8 cellular contexts compared by ENCODE assay signal in the genomic region with DNA sequence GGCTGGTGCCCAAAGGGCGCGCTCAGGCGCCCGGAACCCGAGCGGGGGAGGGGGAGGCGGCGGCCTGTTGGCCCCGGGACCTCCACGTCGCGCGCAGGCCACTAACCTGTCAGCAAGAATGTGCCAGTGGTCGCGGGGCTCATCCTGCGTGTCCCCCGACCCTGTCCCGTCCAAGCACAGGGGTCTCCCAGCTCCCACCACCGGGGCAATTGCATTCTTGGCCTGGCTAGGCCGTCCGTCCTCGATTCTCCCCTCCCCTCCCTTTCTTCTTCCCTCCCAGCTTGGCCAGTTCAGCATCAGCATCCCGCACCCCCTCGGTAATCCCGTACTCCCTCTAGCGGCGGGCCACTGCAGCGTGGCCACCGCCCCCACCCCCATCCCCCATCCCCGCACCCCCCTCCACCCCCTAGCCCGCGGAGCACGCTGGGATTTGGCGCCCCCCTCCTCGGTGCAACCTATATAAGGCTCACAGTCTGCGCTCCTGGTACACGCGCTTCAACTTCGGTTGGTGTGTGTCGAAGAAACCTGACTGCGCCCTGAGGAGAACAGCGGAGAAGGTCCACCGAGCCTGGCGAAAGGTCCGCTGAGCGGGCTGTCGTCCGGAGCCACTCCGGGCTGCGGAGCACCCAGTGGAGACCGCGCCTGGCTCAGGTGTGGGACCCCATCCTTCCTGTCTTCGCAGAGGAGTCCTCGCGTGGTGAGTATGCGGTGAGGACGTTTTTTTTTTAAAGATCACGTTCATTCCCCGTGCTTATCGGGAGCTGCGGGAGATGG. TPM values are rescaled to one million over a fixed set of nuclear protein-coding genes. Genes with fewer than 3 reads are reported as not detected.
DNase-seq lines count a peak whose midpoint lies in the region; ATAC-seq and TF ChIP-seq lines count a peak whose summit lies in the region.

A gene with protein sequence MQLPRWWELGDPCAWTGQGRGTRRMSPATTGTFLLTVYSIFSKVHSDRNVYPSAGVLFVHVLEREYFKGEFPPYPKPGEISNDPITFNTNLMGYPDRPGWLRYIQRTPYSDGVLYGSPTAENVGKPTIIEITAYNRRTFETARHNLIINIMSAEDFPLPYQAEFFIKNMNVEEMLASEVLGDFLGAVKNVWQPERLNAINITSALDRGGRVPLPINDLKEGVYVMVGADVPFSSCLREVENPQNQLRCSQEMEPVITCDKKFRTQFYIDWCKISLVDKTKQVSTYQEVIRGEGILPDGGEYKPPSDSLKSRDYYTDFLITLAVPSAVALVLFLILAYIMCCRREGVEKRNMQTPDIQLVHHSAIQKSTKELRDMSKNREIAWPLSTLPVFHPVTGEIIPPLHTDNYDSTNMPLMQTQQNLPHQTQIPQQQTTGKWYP (minus strand): TSS at position 250 of the 774 bp plus-strand sequence. CDS start 35 bp downstream, at position 215.

- WGBS in liver, result 24% methylated on average over 61 of the region's 61 CpGs

- TF ChIP-seq CTCF in C4-2B (conservative IDR thresholded peaks at IDR 0.05) (peak; percentile 74), liver (IDR thresholded peaks at IDR 0.05; ENCODE audit: low read depth, low read length, missing input control) (peak; percentile 40)

- CTCF ChIA-PET in activated CD4-positive, alpha-beta T cell treated with anti-CD3 and anti-CD28 coated beads, Interleukin-2, amount 10 ng/mL, durations not matched to agents 7 days and 5 days (lab: Charles Lee), result interaction anchor here (0.8 to 1.8 kb wide), 4 partner anchors 12 to 146 kb away, joined by 3 to 6 read pairs (median 4); no protein-coding TSS in a partner anchor

- peaks cover 23% of the 10 kb centered on the region for H3K4me1 Mint-ChIP-seq in activated CD4-positive, alpha-beta T cell treated with anti-CD3 and anti-CD28 coated beads, Interleukin-2, amount 10 ng/mL, durations not matched to agents 7 days and 5 days

- H3K27me3 Mint-ChIP-seq in activated CD4-positive, alpha-beta T cell treated with anti-CD3 and anti-CD28 coated beads, Interleukin-2, amount 10 ng/mL, durations not matched to agents 7 days and 5 days, result peaks cover 41% of the 10 kb centered on the region

- peak within 1 kb of the TSS; percentile 74 for H3K4me3 Mint-ChIP-seq in activated CD4-positive, alpha-beta T cell treated with anti-CD3 and anti-CD28 coated beads, Interleukin-2, amount 10 ng/mL, durations not matched to agents 7 days and 5 days

- H3K4me1 ChIP-seq in liver (ENCODE audit: control insufficient read depth in 4 of 4, insufficient read depth in 4 of 4, low read length in 3 of 4), result peaks cover 5 to 29% (median 17%) of the 10 kb centered on the region in 4 donors

- peak; percentile 35 to 70 for TF ChIP-seq RAD21 in liver (IDR thresholded peaks at IDR 0.05)

- peaks cover 0 to 3% (median 0%) of the 10 kb centered on the region in 4 donors for H3K9me3 ChIP-seq in liver (ENCODE audit: control insufficient read depth in 4 of 4, low read length in 3 of 4)

- DNase-seq in NCI-H2107 (lab: John Stamatoyannopoulos, UW) (peak; percentile 65), ecto neural progenitor cell (ENCODE audit: low spot score) (peak; percentile 90)
- peak; percentile 25 for DNase-seq in activated CD4-positive, alpha-beta T cell treated with anti-CD3 and anti-CD28 coated beads, Interleukin-2, amount 10 ng/mL, durations not matched to agents 7 days and 5 days
- peak; percentile 42 for DNase-seq in stimulated activated CD4-positive, alpha-beta T cell treated with anti-CD3 and anti-CD28 coated beads, Interleukin-4, amount 100 ng/mL, for 24 hours

- no peak within 1 kb of the TSS for H3K9ac ChIP-seq in liver (ENCODE audit: low read depth in 1 of 2, low read length in 2 of 2)

- peak within 1 kb of the TSS; percentile 89 for H3K27ac Mint-ChIP-seq in activated CD4-positive, alpha-beta T cell treated with anti-CD3 and anti-CD28 coated beads, Interleukin-2, amount 10 ng/mL, durations not matched to agents 7 days and 5 days

- H3K36me3 ChIP-seq in liver (ENCODE audit: control insufficient read depth in 4 of 4, insufficient read depth in 3 of 4, low read depth in 1 of 4, low read length in 3 of 4), result no peaks in the 10 kb centered on the region

- H3K36me3 Mint-ChIP-seq in activated CD4-positive, alpha-beta T cell treated with anti-CD3 and anti-CD28 coated beads, Interleukin-2, amount 10 ng/mL, durations not matched to agents 7 days and 5 days (ENCODE audit: low read depth), result no peaks in the 10 kb centered on the region

- H3K27ac ChIP-seq in C4-2B, result no peak within 1 kb of the TSS
- H3K27ac ChIP-seq in liver (ENCODE audit: low read depth in 1 of 2, low read length in 2 of 2), result peak within 1 kb of the TSS in 1 of 2 donors; percentile 42

- H3K27me3 ChIP-seq in liver (ENCODE audit: control insufficient read depth in 4 of 4, insufficient read depth in 4 of 4, low read length in 3 of 4), result peaks cover 0 to 21% (median 2%) of the 10 kb centered on the region in 4 donors

- peaks cover 4% of the 10 kb centered on the region for H3K9me3 Mint-ChIP-seq in activated CD4-positive, alpha-beta T cell treated with anti-CD3 and anti-CD28 coated beads, Interleukin-2, amount 10 ng/mL, durations not matched to agents 7 days and 5 days

- peak within 1 kb of the TSS; percentile 46 to 71 (median 52) for H3K4me3 ChIP-seq in liver (ENCODE audit: low read depth in 1 of 3, low read length in 3 of 3)

- POLR2A ChIA-PET in activated CD4-positive, alpha-beta T cell treated with anti-CD3 and anti-CD28 coated beads, Interleukin-2, amount 10 ng/mL, durations not matched to agents 7 days and 5 days (lab: Charles Lee), result interaction anchor here (0.5 kb wide), 1 partner anchor 99 kb away, joined by 3 read pairs; no protein-coding TSS in a partner anchor

- ATAC-seq in GM21381 (IDR thresholded peaks at IDR 0.05; ENCODE audit: unreplicated experiment) (peak; percentile 15), GM21528 (IDR thresholded peaks at IDR 0.05; ENCODE audit: low FRiP score, unreplicated experiment) (no peak)

TF ChIP-seq in liver, 16 proteins besides CTCF, POLR2A, EP300 and RAD21:
- TF ChIP-seq SP1 (IDR thresholded peaks at IDR 0.05), result no peak
- TF ChIP-seq, protein P1, sequence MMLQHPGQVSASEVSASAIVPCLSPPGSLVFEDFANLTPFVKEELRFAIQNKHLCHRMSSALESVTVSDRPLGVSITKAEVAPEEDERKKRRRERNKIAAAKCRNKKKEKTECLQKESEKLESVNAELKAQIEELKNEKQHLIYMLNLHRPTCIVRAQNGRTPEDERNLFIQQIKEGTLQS (IDR thresholded peaks at IDR 0.05), result no peak
TF ChIP-seq in liver: peak in this region for 0.

RNA-seq across cellular contexts. Expression of the gene that starts here (rescaled TPM):
- not detected for total RNA-seq in activated CD4-positive, alpha-beta T cell treated with anti-CD3 and anti-CD28 coated beads, Interleukin-2, amount 10 ng/mL, durations not matched to agents 7 days and 5 days
- 10 to 100 TPM; 32.6 to 55.8 TPM for total RNA-seq in liver
- 10 to 100 TPM in 1 of 2 donors, 1 to 10 TPM in 1; 9.3 to 70.6 TPM for polyA plus RNA-seq in liver

Comparison
In these comparisons a context has a peak if more than half of its experiments do, and no peak if none do; other contexts are left out.
1. RNA of the gene that starts here (total RNA-seq): 32.6 to 55.8 TPM in liver; not detected in activated CD4-positive, alpha-beta T cell treated with anti-CD3 and anti-CD28 coated beads, Interleukin-2, amount 10 ng/mL, durations not matched to agents 7 days and 5 days; every median in the first group is over 10 times any median in the second.
2. Peak in DNase-seq in activated CD4-positive, alpha-beta T cell treated with anti-CD3 and anti-CD28 coated beads, Interleukin-2, amount 10 ng/mL, durations not matched to agents 7 days and 5 days; RNA of the gene not detected or under 1 TPM.
3. DNase-seq: peak in every context shown above with its lines; median percentile 90 in ecto neural progenitor cell; 65 in NCI-H2107; 42 in stimulated activated CD4-positive, alpha-beta T cell treated with anti-CD3 and anti-CD28 coated beads, Interleukin-4, amount 100 ng/mL, for 24 hours; 25 in activated CD4-positive, alpha-beta T cell treated with anti-CD3 and anti-CD28 coated beads, Interleukin-2, amount 10 ng/mL, durations not matched to agents 7 days and 5 days.